In the genomic region with DNA sequence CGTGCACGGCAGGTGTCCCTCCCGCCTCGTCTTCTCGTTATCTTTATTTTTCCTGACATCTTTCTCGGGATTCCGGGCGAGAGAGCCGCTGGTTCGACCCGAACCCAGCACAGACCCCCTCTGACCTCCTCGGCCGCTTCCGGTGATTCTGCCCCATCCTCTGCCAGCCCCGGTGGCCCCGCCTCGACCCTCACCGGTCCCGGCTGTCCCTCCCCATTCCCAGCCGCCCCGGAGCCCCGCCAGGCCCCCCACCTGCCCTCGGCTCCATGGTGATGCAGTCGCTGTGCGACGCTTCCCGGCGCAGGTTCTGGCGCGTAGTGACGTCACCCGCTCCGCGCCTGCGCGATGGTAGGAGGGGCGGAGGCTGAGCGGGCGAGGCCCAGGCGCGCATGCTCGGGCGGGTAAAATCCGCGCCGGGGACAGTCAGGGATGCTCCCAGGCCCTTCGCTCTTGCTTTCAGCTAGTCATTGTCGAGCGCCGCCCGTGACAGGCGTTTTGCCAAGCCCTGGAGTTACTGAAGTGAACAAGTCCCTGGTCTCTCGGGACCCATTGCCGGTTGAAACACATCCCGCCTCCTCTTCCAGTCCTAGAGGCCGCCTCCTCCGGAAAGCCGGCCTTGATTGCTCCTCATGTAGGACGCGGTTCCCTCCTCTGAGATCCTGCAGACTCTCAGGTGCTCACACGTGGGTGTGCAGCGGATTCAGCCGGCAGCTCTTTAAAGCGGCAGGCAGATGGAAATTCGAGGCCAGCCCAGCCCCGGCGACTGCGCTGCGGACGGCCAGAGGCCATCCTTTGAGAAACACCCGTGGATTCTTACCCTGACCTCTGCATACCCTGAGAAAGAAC, we compare ENCODE assay signal across 8 cellular contexts. TPM values are rescaled to one million over a fixed set of nuclear protein-coding genes. Genes with fewer than 3 reads are reported as not detected.
DNase-seq lines count a peak whose midpoint lies in the region; ATAC-seq, FAIRE-seq and TF ChIP-seq lines count a peak whose summit lies in the region.

A gene with protein sequence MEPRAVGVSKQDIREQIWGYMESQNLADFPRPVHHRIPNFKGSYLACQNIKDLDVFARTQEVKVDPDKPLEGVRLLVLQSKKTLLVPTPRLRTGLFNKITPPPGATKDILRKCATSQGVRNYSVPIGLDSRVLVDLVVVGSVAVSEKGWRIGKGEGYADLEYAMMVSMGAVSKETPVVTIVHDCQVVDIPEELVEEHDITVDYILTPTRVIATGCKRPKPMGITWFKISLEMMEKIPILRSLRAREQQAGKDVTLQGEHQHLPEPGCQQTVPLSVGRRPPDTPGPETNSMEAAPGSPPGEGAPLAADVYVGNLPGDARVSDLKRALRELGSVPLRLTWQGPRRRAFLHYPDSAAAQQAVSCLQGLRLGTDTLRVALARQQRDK (minus strand): TSS at position 319 of the 846 bp plus-strand sequence. CDS start 51 bp downstream, at position 268.

- H3K27ac ChIP-seq in SU-DHL-6 (ENCODE audit: low read depth, low read length) (peak within 1 kb of the TSS; percentile 5), pancreas (peak within 1 kb of the TSS; percentile 55 to 85 (median 70)), thymus (ENCODE audit: low read depth) (peak within 1 kb of the TSS; percentile 84)

- peak within 1 kb of the TSS; percentile 75 for H2AFZ ChIP-seq in SU-DHL-6 (ENCODE audit: low read depth, low read length, severe bottlenecking)

- no peaks in the 10 kb centered on the region for H3K9me2 ChIP-seq in SU-DHL-6 (replicated peaks; ENCODE audit: insufficient read depth, low read length)

- H3K4me2 ChIP-seq in SU-DHL-6 (ENCODE audit: low read depth, low read length, poor library complexity, severe bottlenecking), result peak within 1 kb of the TSS; percentile 68

- H3K36me3 ChIP-seq in SU-DHL-6 (ENCODE audit: low read length) (no peaks in the 10 kb centered on the region), pancreas (peaks cover 0 to 6% (median 0%) of the 10 kb centered on the region in 3 donors), thymus (ENCODE audit: control insufficient read depth, insufficient read depth) (peaks cover 9% of the 10 kb centered on the region)

- peaks cover 19% of the 10 kb centered on the region for H3K36me3 Mint-ChIP-seq in activated naive CD8-positive, alpha-beta T cell treated with anti-CD3 and anti-CD28 coated beads for 36 hours

- no peak for FAIRE-seq in pancreas (lab: Jason Lieb, UNC)

- 2 to 3% methylated on average over 70 to 71 of the region's 71 CpGs for WGBS in pancreas, 2 donors
- WGBS in thymus, result 4% methylated on average over 71 of the region's 71 CpGs

- TF ChIP-seq CTCF in GM12864 (IDR thresholded peaks at IDR 0.05; ENCODE audit: low read depth, low read length, missing control alignments) (no peak), SU-DHL-6 (IDR thresholded peaks at IDR 0.05; ENCODE audit: insufficient read depth, low read length, poor library complexity, severe bottlenecking) (no peak), pancreas (IDR thresholded peaks at IDR 0.05) (no peak)

- peaks cover 16% of the 10 kb centered on the region for H3K27me3 Mint-ChIP-seq in activated naive CD8-positive, alpha-beta T cell treated with anti-CD3 and anti-CD28 coated beads for 36 hours

- DNase-seq in GM12864 (ENCODE audit: low read depth) (peak; percentile 59), NCI-H1105 (lab: John Stamatoyannopoulos, UW) (peak; percentile 63), Right ventricle myocardium inferior (ENCODE audit: missing footprints) (peak; percentile 96), pancreas (peak; percentile 88 to 100 (median 96))
- DNase-seq in activated naive CD8-positive, alpha-beta T cell treated with anti-CD3 and anti-CD28 coated beads for 36 hours, result peak; percentile 96

- H3K4me1 ChIP-seq in pancreas, result peaks cover 0 to 5% (median 3%) of the 10 kb centered on the region in 3 donors
- H3K4me1 ChIP-seq in thymus (ENCODE audit: control insufficient read depth, insufficient read depth, low read length), result peaks cover 16% of the 10 kb centered on the region

- peak within 1 kb of the TSS; percentile 94 for H3K27ac Mint-ChIP-seq in activated naive CD8-positive, alpha-beta T cell treated with anti-CD3 and anti-CD28 coated beads for 36 hours

- no peaks in the 10 kb centered on the region for H4K20me1 ChIP-seq in SU-DHL-6 (ENCODE audit: low read depth, low read length)

- peak within 1 kb of the TSS; percentile 80 for H3K9ac ChIP-seq in SU-DHL-6 (ENCODE audit: low read length)

- H3K79me2 ChIP-seq in SU-DHL-6 (ENCODE audit: insufficient read depth, low read length), result peaks cover 3% of the 10 kb centered on the region; the same call in 1 of the 2 replicates

- H3K4me1 Mint-ChIP-seq in activated naive CD8-positive, alpha-beta T cell treated with anti-CD3 and anti-CD28 coated beads for 36 hours, result peaks cover 17% of the 10 kb centered on the region

- H3K9me3 ChIP-seq in SU-DHL-6 (ENCODE audit: insufficient read depth, low read length) (no peaks in the 10 kb centered on the region), pancreas (no peaks in the 10 kb centered on the region), thymus (ENCODE audit: control insufficient read depth) (no peaks in the 10 kb centered on the region)

- peak; percentile 77 for ATAC-seq in HG02623 (IDR thresholded peaks at IDR 0.05; ENCODE audit: unreplicated experiment)
- peak; percentile 97 for ATAC-seq in Right ventricle myocardium inferior
- peak; percentile 98 to 100 (median 99) for ATAC-seq in pancreas

- no peaks in the 10 kb centered on the region for H3F3A ChIP-seq in SU-DHL-6 (ENCODE audit: insufficient read depth)

- intact Hi-C loops in Right ventricle myocardium inferior (cut with DNase I), result no loop called here
- intact Hi-C loops in pancreas (cut with DNase I), result no loop called here

- H3K4me3 ChIP-seq in GM12864 (ENCODE audit: low read depth, low read length), result peak within 1 kb of the TSS; percentile 86
- H3K4me3 ChIP-seq in SU-DHL-6 (ENCODE audit: insufficient read depth, low read length, poor library complexity, severe bottlenecking), result peak within 1 kb of the TSS; percentile 70
- H3K4me3 ChIP-seq in pancreas, result peak within 1 kb of the TSS; percentile 87 to 98 (median 94)
- peak within 1 kb of the TSS; percentile 95 for H3K4me3 ChIP-seq in thymus (ENCODE audit: low read length)

- H3K27me3 ChIP-seq in SU-DHL-6 (ENCODE audit: low read length) (no peaks in the 10 kb centered on the region), pancreas (peaks cover 0 to 9% (median 0%) of the 10 kb centered on the region in 4 donors), thymus (ENCODE audit: control insufficient read depth, insufficient read depth) (peaks cover 9% of the 10 kb centered on the region)

- H3K9me3 Mint-ChIP-seq in activated naive CD8-positive, alpha-beta T cell treated with anti-CD3 and anti-CD28 coated beads for 36 hours, result no peaks in the 10 kb centered on the region

- peak within 1 kb of the TSS; percentile 94 for H3K4me3 Mint-ChIP-seq in activated naive CD8-positive, alpha-beta T cell treated with anti-CD3 and anti-CD28 coated beads for 36 hours

RNA-seq across cellular contexts. Expression of the gene that starts here (rescaled TPM):
- total RNA-seq in activated naive CD8-positive, alpha-beta T cell treated with anti-CD3 and anti-CD28 coated beads for 36 hours, result 10 to 100 TPM; 20.7 to 22.5 TPM
- total RNA-seq in Right ventricle myocardium inferior (10.0 TPM), pancreas (10 to 100 TPM in 2 of 6 donors, 1 to 10 TPM in 4; 7.3 to 14.7 (median 8.0) TPM)
- polyA plus RNA-seq in pancreas (10 to 100 TPM; 14.2 to 17.6 TPM), thymus (18.4 TPM)

Comparison
In these comparisons a context has a peak if more than half of its experiments do, and no peak if none do; other contexts are left out.
1. Peak in every context shown above with its lines: DNase-seq, ATAC-seq, H3K4me3 ChIP-seq and H3K27ac ChIP-seq.
2. H3K27ac ChIP-seq: peak in every context shown above with its lines; median percentile 84 in thymus; 70 in pancreas; 5 in SU-DHL-6.